23 cellular contexts compared by ENCODE assay signal in genomic region chr18:46531472-46531871, GRCh38.
"Had no signal": no experiment of that assay in that cellular context is flagged by ENCODE, and none has a peak within 500 bp of the region (broad histone marks: within the 10 kb centered on the region; RNA-seq: fewer than 3 reads in every experiment).

No MANE protein-coding gene starts in this region.

- DNase-seq: activated B cell treated with CpG ODN at 0.5 μM for 24 hours; activated CD4-positive, alpha-beta T cell treated with anti-CD3 and anti-CD28 coated beads for 1 hour; activated CD4-positive, alpha-beta T cell treated with anti-CD3 and anti-CD28 coated beads, Interleukin-2, amount 10 ng/mL, durations not matched to agents 24 days and 14 days; activated CD4-positive, alpha-beta T cell treated with anti-CD3 and anti-CD28 coated beads, Interleukin-2, amount 50 U/mL, for 48 hours; activated CD8-positive, alpha-beta memory T cell treated with anti-CD3 and anti-CD28 coated beads, Interleukin-2, amount 10 ng/mL, durations not matched to agents 7 days and 5 days; activated effector memory CD4-positive, alpha-beta T cell treated with Interleukin-2 at 50 U/mL for 16 hours; activated naive CD4-positive, alpha-beta T cell; activated naive CD8-positive, alpha-beta T cell treated with anti-CD3 and anti-CD28 coated beads, Interleukin-2, amount 50 U/mL, for 24 hours; activated T-cell treated with anti-CD3 and anti-CD28 coated beads, Interleukin-2, amount 50 U/mL, for 24 hours; amniotic stem cell; brain microvascular endothelial cell; MG63; NCI-H1105 treated with DMSO at 0.1 percent for 48 hours; NCI-H1436 treated with DMSO at 0.1 percent for 48 hours; NCI-H187; NCI-H2081; NCI-H510A treated with DMSO at 0.1 percent for 48 hours; NCI-H69; NK-92 treated with Interleukin-12 subunit alpha and Interleukin-12 subunit beta, amount 100 ng/mL, for 24 hours; OCI-M1; Peyer's patch; SHP77 had no signal

- ATAC-seq: activated CD8-positive, alpha-beta memory T cell treated with anti-CD3 and anti-CD28 coated beads, Interleukin-2, amount 10 ng/mL, durations not matched to agents 7 days and 5 days; activated naive CD8-positive, alpha-beta T cell treated with anti-CD3 and anti-CD28 coated beads, Interleukin-2, amount 50 U/mL, for 24 hours; SK-N-SH treated with all-trans-retinoic acid at 6 μM for 48 hours had no signal
